18 cellular contexts compared by ENCODE assay signal in the genomic region with DNA sequence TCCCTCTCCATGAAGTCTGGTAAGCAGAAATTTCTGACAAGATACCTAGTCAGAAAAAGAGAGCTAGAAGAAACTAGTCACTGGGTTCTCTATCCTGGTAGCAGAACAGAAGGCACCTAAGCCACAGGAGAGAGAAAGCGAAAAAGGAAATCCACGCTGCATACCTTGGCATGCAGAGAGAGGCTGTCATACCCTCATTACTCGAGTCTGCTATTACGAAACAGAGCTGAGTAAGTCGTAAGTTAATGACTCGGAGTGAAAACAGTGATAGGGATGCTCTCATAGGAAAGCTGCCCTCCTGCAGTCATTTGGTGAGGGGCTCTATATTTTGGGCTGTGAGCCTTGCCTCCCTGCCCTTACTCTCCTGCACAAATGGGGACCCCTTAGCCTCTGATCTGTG. TPM values are rescaled to one million over a fixed set of nuclear protein-coding genes. Genes with fewer than 3 reads are reported as not detected.
DNase-seq lines count a peak whose midpoint lies in the region; TF ChIP-seq lines count a peak whose summit lies in the region.
"Had no signal": no experiment of that assay in that cellular context is flagged by ENCODE, and none has a peak within 500 bp of the region (broad histone marks: within the 10 kb centered on the region; RNA-seq: fewer than 3 reads in every experiment).

No MANE protein-coding gene starts in this region.

- H3K27ac Mint-ChIP-seq in MCF 10A (ENCODE audit: low read depth, unreplicated experiment) (no peak overlapping the region), nephron progenitor cell (no peak overlapping the region)
- H3K27ac Mint-ChIP-seq: B cell had no signal

- H3K4me3 Mint-ChIP-seq in MCF 10A (ENCODE audit: unreplicated experiment) (no peak overlapping the region), nephron progenitor cell (no peak overlapping the region)
- H3K4me3 Mint-ChIP-seq: B cell, neural crest cell had no signal

- POLR2A ChIA-PET in MCF 10A (lab: Yijun Ruan, JAX) (interaction anchor here (0.5 to 1.2 kb wide), 3 partner anchors 56 to 186 kb away, joined by 3 to 4 read pairs (median 3); no protein-coding TSS in a partner anchor), RWPE1 (lab: Yijun Ruan, JAX; ENCODE audit: low non-redundant PET) (interaction anchor here (0.5 kb wide), 1 partner anchor 8 kb away, joined by 3 read pairs; no protein-coding TSS in a partner anchor)

- no peaks in the 10 kb centered on the region for H3K36me3 Mint-ChIP-seq in MCF 10A (ENCODE audit: insufficient read depth, unreplicated experiment)
- H3K36me3 Mint-ChIP-seq in nephron progenitor cell (ENCODE audit: low read depth) = no peaks in the 10 kb centered on the region

- H3K4me3 ChIP-seq in breast epithelium (no peak overlapping the region), fibroblast of the aortic adventitia (ENCODE audit: low read depth, low read length) (no peak overlapping the region)
- H3K4me3 ChIP-seq: gastrocnemius medialis, SJSA1 had no signal

- H3K4me1 ChIP-seq in breast epithelium = no peaks in the 10 kb centered on the region
- H3K4me1 ChIP-seq: gastrocnemius medialis, SJSA1 had no signal

- peak; percentile 72 for DNase-seq in MCF 10A (ENCODE audit: unreplicated experiment)
- DNase-seq in breast epithelium (ENCODE audit: low spot score in 2 of 2) = no peak
- DNase-seq in RWPE1 (ENCODE audit: low spot score) = peak; percentile 73
- DNase-seq in fibroblast of the aortic adventitia (ENCODE audit: low read depth) = peak; percentile 44
- DNase-seq in T-helper 1 cell = no peak
- DNase-seq in nephron progenitor cell = no peak
- no peak for DNase-seq in NCI-H526 treated with DMSO at 0.1 percent for 48 hours (lab: John Stamatoyannopoulos, UW)
- DNase-seq in UCSD-AML1 (lab: John Stamatoyannopoulos, UW; ENCODE audit: unreplicated experiment) = no peak
- DNase-seq: activated CD4-positive, CD25-positive, alpha-beta regulatory T cell; cerebellar nuclear complex; gastrocnemius medialis; left cardiac atrium; NCI-H1048; NCI-H524 treated with DMSO at 0.1 percent for 48 hours; small intestine had no signal

- no TSS peak for BruUV-seq in MCF 10A (replicated peaks; lab: Mats Ljungman, UMichigan)

- no peaks in the 10 kb centered on the region for H3K36me3 ChIP-seq in breast epithelium
- H3K36me3 ChIP-seq: gastrocnemius medialis, SJSA1 had no signal

- H3K27me3 ChIP-seq in breast epithelium = no peaks in the 10 kb centered on the region
- H3K27me3 ChIP-seq: gastrocnemius medialis had no signal

- intact Hi-C loops in MCF 10A (cut with micrococcal nuclease) (no loop called here), breast epithelium (cut with DNase I; ENCODE audit: low total_unique reads) (no loop called here)

- TF ChIP-seq CTCF in MCF 10A (IDR thresholded peaks at IDR 0.05; ENCODE audit: unreplicated experiment) (no peak), breast epithelium (IDR thresholded peaks at IDR 0.05) (no peak), RWPE1 (conservative IDR thresholded peaks at IDR 0.05; ENCODE audit: low read depth) (no peak), fibroblast of the aortic adventitia (IDR thresholded peaks at IDR 0.05; ENCODE audit: insufficient read depth, low read length) (no peak), nephron progenitor cell (IDR thresholded peaks at IDR 0.05) (no peak)

- H3K27me3 Mint-ChIP-seq in MCF 10A (ENCODE audit: insufficient read depth, unreplicated experiment) (peaks cover 80% of the 10 kb centered on the region), nephron progenitor cell (ENCODE audit: low read depth, poor library complexity) (peaks cover 15% of the 10 kb centered on the region)

- H3K27ac ChIP-seq in breast epithelium (no peak overlapping the region), RWPE1 (no peak overlapping the region)
- H3K27ac ChIP-seq: gastrocnemius medialis, SJSA1 had no signal

- H3K9me3 Mint-ChIP-seq in MCF 10A (ENCODE audit: unreplicated experiment) (no peaks in the 10 kb centered on the region), nephron progenitor cell (peaks cover 21% of the 10 kb centered on the region)
- H3K9me3 Mint-ChIP-seq: neural crest cell had no signal

- CTCF ChIA-PET in MCF 10A (lab: Yijun Ruan, JAX) = interaction anchor here (0.7 to 0.8 kb wide), 2 partner anchors 169 to 1746 kb away, joined by 3 read pairs; no protein-coding TSS in a partner anchor
- CTCF ChIA-PET in RWPE1 (lab: Yijun Ruan, JAX) = no interaction called here

- no peaks in the 10 kb centered on the region for H3K9me3 ChIP-seq in breast epithelium
- H3K9me3 ChIP-seq: gastrocnemius medialis, SJSA1 had no signal

- TF ChIP-seq POLR2A in breast epithelium (IDR thresholded peaks at IDR 0.05) = no peak

- H3K4me1 Mint-ChIP-seq in MCF 10A (ENCODE audit: insufficient read depth, unreplicated experiment) = peaks cover 8% of the 10 kb centered on the region
- H3K4me1 Mint-ChIP-seq in nephron progenitor cell = peaks cover 77% of the 10 kb centered on the region
- H3K4me1 Mint-ChIP-seq: B cell, neural crest cell had no signal

RNA-seq across cellular contexts. Expression of a gene that starts 16.2 kb away (rescaled TPM):
- total RNA-seq in MCF 10A (2022) (not detected in 2 replicates), breast epithelium (not detected), fibroblast of the aortic adventitia (ENCODE audit: low replicate concordance) (not detected in 2 replicates)
- total RNA-seq: B cell, gastrocnemius medialis, left cardiac atrium, neural crest cell, SJSA1 had no signal

RNA-seq across cellular contexts. Expression of a gene that starts 51.1 kb away (rescaled TPM):
- total RNA-seq in MCF 10A (2022) (not detected in 2 replicates), breast epithelium (not detected), fibroblast of the aortic adventitia (ENCODE audit: low replicate concordance) (not detected in 2 replicates)
- total RNA-seq: B cell, gastrocnemius medialis, left cardiac atrium, neural crest cell, SJSA1 had no signal

Comparison
In these comparisons a context has a peak if more than half of its experiments do, and no peak if none do; other contexts are left out.
1. DNase-seq: peak in MCF 10A (single experiment), RWPE1 (single experiment) and fibroblast of the aortic adventitia (single experiment); none in breast epithelium (0 of 2), T-helper 1 cell (0 of 5), nephron progenitor cell (single experiment), NCI-H526 treated with DMSO at 0.1 percent for 48 hours (single experiment) and UCSD-AML1 (single experiment).